In genomic region chr6:7911345-7911725, GRCh38 we compare ENCODE assay signal across 9 cellular contexts. TPM values are rescaled to one million over a fixed set of nuclear protein-coding genes. Genes with fewer than 3 reads are reported as not detected.
DNase-seq lines count a peak whose midpoint lies in the region; ATAC-seq, FAIRE-seq and TF ChIP-seq lines count a peak whose summit lies in the region.
"Had no signal": no experiment of that assay in that cellular context is flagged by ENCODE, and none has a peak within 500 bp of the region (broad histone marks: within the 10 kb centered on the region; RNA-seq: fewer than 3 reads in every experiment).

No MANE protein-coding gene starts in this region.

- H3K9me2 ChIP-seq in hepatocyte (replicated peaks; ENCODE audit: insufficient read depth): no peaks in the 10 kb centered on the region

- H3K36me3 ChIP-seq in hepatocyte (replicated peaks; ENCODE audit: insufficient read depth, low read depth): no peaks in the 10 kb centered on the region

- no peaks in the 10 kb centered on the region for H3K27me3 Mint-ChIP-seq in stimulated activated naive B cell treated with anti-CD40 and anti-IgM and Interleukin-4, amounts not matched to agents 10 μg/mL and 1 μg/mL and 100 μg/mL, for 72 hours
- H3K27me3 Mint-ChIP-seq: naive thymus-derived CD8-positive, alpha-beta T cell had no signal

- H3K27ac ChIP-seq in hepatocyte: peak overlapping the region; percentile 87

- H3K27me3 ChIP-seq in hepatocyte: no peaks in the 10 kb centered on the region

- H3K9me3 ChIP-seq in hepatocyte (ENCODE audit: low read depth): no peaks in the 10 kb centered on the region

- H3K36me3 Mint-ChIP-seq in stimulated activated naive B cell treated with anti-CD40 and anti-IgM and Interleukin-4, amounts not matched to agents 10 μg/mL and 1 μg/mL and 100 μg/mL, for 72 hours: peaks cover 3 to 8% of the 10 kb centered on the region in 2 donors
- H3K36me3 Mint-ChIP-seq: naive thymus-derived CD8-positive, alpha-beta T cell had no signal

- H3K79me2 ChIP-seq in hepatocyte: peaks cover 35% of the 10 kb centered on the region

- H4K20me1 ChIP-seq in hepatocyte (ENCODE audit: insufficient read depth, poor library complexity, severe bottlenecking): peaks cover 30% of the 10 kb centered on the region

- no peaks in the 10 kb centered on the region for H3K9me3 Mint-ChIP-seq in stimulated activated naive B cell treated with anti-CD40 and anti-IgM and Interleukin-4, amounts not matched to agents 10 μg/mL and 1 μg/mL and 100 μg/mL, for 72 hours
- H3K9me3 Mint-ChIP-seq: naive thymus-derived CD8-positive, alpha-beta T cell had no signal

- H2AFZ ChIP-seq in hepatocyte: peak overlapping the region; percentile 96

- TF ChIP-seq CTCF in hepatocyte (IDR thresholded peaks at IDR 0.05; ENCODE audit: poor library complexity): no peak

- peak overlapping the region; percentile 79 for H3K27ac Mint-ChIP-seq in stimulated activated naive B cell treated with anti-CD40 and anti-IgM and Interleukin-4, amounts not matched to agents 10 μg/mL and 1 μg/mL and 100 μg/mL, for 72 hours

- peak overlapping the region in 1 of 2 donors; percentile 79 for H3K4me3 Mint-ChIP-seq in stimulated activated naive B cell treated with anti-CD40 and anti-IgM and Interleukin-4, amounts not matched to agents 10 μg/mL and 1 μg/mL and 100 μg/mL, for 72 hours
- H3K4me3 Mint-ChIP-seq: naive thymus-derived CD8-positive, alpha-beta T cell had no signal

- no peak for FAIRE-seq in GM12891 (lab: Jason Lieb, UNC)

- no peak for ATAC-seq in stimulated activated naive B cell treated with anti-CD40 and anti-IgM and Interleukin-4, amounts not matched to agents 10 μg/mL and 1 μg/mL and 100 μg/mL, for 72 hours (replicated peaks)

- TF ChIP-seq POLR2A in erythroblast (IDR thresholded peaks at IDR 0.05; ENCODE audit: low read length) (no peak), GM12891 (IDR thresholded peaks at IDR 0.05; ENCODE audit: low read depth, low read length) (no peak)

- H3K4me1 Mint-ChIP-seq in stimulated activated naive B cell treated with anti-CD40 and anti-IgM and Interleukin-4, amounts not matched to agents 10 μg/mL and 1 μg/mL and 100 μg/mL, for 72 hours: peaks cover 13 to 18% of the 10 kb centered on the region in 2 donors

- peaks cover 12% of the 10 kb centered on the region for H3K4me1 ChIP-seq in hepatocyte (ENCODE audit: insufficient read depth)

- H3K4me2 ChIP-seq in hepatocyte: peak overlapping the region; percentile 92

- 76% methylated on average over 11 of the region's 11 CpGs for WGBS in hepatocyte (ENCODE audit: low lambda C conversion rate, missing lambda C conversion rate)

- DNase-seq in DMS53 (lab: John Stamatoyannopoulos, UW): peak; percentile 60
- no peak for DNase-seq in DMS53 treated with DMSO at 0.1 percent for 48 hours (lab: John Stamatoyannopoulos, UW; ENCODE audit: unreplicated experiment)
- peak; percentile 13 for DNase-seq in SW480 (ENCODE audit: low spot score)
- DNase-seq in hepatocyte (ENCODE audit: low spot score): no peak
- DNase-seq in stimulated activated naive B cell treated with anti-CD40 and anti-IgM and Interleukin-4, amounts not matched to agents 10 μg/mL and 1 μg/mL and 100 μg/mL, for 72 hours: no peak
- no peak for DNase-seq in NCI-H1694 treated with DMSO at 0.1 percent for 48 hours (lab: John Stamatoyannopoulos, UW)
- no peak for DNase-seq in erythroblast (lab: John Stamatoyannopoulos, UW)
- DNase-seq in GM12891 (ENCODE audit: insufficient read length, low spot score): no peak

- peak overlapping the region; percentile 61 for H3K4me3 ChIP-seq in hepatocyte

TF ChIP-seq in GM12891, 5 proteins besides CTCF, POLR2A, EP300 and RAD21:
- TF ChIP-seq TAF1 (IDR thresholded peaks at IDR 0.05; ENCODE audit: low read depth, low read length) (no peak), POLR2AphosphoS5 (IDR thresholded peaks at IDR 0.05; ENCODE audit: low read depth, low read length) (no peak), SPI1 (IDR thresholded peaks at IDR 0.05; ENCODE audit: low read depth, low read length) (no peak), PAX5 (IDR thresholded peaks at IDR 0.05; ENCODE audit: insufficient read depth, low read length, severe bottlenecking) (no peak), POU2F2 (IDR thresholded peaks at IDR 0.05; ENCODE audit: low read depth, low read length) (no peak)
TF ChIP-seq in GM12891: peak in this region for 0.

RNA-seq across cellular contexts. Expression of gene TXNDC5, which starts 0.7 kb away (rescaled TPM):
- total RNA-seq in hepatocyte: 222 and 241 TPM in 2 replicates
- polyA plus RNA-seq in hepatocyte: 177 and 238 TPM in 2 replicates
- 41.0 TPM for polyA plus RNA-seq in GM12891 (2012; ENCODE audit: low read depth, missing spikeins)

Comparison
In these comparisons a context has a peak if more than half of its experiments do, and no peak if none do; other contexts are left out.
1. DNase-seq: peak in DMS53 (single experiment) and SW480 (single experiment); none in DMS53 treated with DMSO at 0.1 percent for 48 hours (single experiment), hepatocyte (single experiment), stimulated activated naive B cell treated with anti-CD40 and anti-IgM and Interleukin-4, amounts not matched to agents 10 μg/mL and 1 μg/mL and 100 μg/mL, for 72 hours (single experiment), NCI-H1694 treated with DMSO at 0.1 percent for 48 hours (single experiment), erythroblast (0 of 2) and GM12891 (single experiment).